Comparison of ENCODE assay signal across 1 cellular context in the genomic region with DNA sequence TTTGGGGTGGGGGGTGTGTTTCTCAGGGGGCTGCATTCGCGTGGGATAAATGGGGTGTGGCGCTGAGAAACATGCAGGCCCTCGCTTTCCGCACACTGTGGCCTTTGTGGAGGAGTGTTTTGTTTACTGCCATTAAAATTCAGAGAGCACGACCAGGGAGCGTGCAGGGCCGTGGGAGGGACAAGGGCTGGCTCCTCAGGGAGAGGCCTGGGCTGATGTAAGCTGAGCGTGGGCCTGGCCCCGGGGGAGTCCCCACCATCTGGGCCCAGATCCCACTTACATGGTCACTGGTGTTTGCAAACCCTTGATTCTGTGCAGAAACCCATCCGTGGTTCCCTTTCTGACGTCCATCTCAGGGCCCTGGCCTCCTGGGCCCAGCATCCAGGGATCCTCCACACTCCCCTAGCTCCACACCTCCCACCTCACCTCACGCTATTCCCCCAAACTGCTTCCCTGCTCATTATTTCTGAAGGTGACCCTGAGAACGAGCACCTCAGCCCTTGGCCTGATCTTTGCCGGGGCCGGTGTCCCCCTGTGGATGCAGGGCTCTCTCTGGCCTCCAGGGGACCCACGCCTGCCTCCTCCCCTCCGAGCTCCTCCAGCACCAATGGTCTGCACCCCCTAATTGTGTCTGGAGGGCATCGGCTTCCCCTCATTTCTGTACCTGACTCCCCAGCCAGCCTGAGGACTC.
TF ChIP-seq lines count a peak whose summit lies in the region.

No MANE protein-coding gene starts in this region.

TF ChIP-seq in H1, 55 proteins besides CTCF, POLR2A, EP300 and RAD21:
- TF ChIP-seq RBBP5 (IDR thresholded peaks at IDR 0.05; ENCODE audit: borderline replicate concordance, low read depth, low read length), result no peak
- TF ChIP-seq TAF7 (optimal IDR thresholded peaks at IDR 0.05; ENCODE audit: borderline replicate concordance, low read depth, low read length), result no peak
- no peak for TF ChIP-seq CBX8 (IDR thresholded peaks at IDR 0.05; ENCODE audit: borderline replicate concordance, low read depth, low read length)
- TF ChIP-seq, protein P1, sequence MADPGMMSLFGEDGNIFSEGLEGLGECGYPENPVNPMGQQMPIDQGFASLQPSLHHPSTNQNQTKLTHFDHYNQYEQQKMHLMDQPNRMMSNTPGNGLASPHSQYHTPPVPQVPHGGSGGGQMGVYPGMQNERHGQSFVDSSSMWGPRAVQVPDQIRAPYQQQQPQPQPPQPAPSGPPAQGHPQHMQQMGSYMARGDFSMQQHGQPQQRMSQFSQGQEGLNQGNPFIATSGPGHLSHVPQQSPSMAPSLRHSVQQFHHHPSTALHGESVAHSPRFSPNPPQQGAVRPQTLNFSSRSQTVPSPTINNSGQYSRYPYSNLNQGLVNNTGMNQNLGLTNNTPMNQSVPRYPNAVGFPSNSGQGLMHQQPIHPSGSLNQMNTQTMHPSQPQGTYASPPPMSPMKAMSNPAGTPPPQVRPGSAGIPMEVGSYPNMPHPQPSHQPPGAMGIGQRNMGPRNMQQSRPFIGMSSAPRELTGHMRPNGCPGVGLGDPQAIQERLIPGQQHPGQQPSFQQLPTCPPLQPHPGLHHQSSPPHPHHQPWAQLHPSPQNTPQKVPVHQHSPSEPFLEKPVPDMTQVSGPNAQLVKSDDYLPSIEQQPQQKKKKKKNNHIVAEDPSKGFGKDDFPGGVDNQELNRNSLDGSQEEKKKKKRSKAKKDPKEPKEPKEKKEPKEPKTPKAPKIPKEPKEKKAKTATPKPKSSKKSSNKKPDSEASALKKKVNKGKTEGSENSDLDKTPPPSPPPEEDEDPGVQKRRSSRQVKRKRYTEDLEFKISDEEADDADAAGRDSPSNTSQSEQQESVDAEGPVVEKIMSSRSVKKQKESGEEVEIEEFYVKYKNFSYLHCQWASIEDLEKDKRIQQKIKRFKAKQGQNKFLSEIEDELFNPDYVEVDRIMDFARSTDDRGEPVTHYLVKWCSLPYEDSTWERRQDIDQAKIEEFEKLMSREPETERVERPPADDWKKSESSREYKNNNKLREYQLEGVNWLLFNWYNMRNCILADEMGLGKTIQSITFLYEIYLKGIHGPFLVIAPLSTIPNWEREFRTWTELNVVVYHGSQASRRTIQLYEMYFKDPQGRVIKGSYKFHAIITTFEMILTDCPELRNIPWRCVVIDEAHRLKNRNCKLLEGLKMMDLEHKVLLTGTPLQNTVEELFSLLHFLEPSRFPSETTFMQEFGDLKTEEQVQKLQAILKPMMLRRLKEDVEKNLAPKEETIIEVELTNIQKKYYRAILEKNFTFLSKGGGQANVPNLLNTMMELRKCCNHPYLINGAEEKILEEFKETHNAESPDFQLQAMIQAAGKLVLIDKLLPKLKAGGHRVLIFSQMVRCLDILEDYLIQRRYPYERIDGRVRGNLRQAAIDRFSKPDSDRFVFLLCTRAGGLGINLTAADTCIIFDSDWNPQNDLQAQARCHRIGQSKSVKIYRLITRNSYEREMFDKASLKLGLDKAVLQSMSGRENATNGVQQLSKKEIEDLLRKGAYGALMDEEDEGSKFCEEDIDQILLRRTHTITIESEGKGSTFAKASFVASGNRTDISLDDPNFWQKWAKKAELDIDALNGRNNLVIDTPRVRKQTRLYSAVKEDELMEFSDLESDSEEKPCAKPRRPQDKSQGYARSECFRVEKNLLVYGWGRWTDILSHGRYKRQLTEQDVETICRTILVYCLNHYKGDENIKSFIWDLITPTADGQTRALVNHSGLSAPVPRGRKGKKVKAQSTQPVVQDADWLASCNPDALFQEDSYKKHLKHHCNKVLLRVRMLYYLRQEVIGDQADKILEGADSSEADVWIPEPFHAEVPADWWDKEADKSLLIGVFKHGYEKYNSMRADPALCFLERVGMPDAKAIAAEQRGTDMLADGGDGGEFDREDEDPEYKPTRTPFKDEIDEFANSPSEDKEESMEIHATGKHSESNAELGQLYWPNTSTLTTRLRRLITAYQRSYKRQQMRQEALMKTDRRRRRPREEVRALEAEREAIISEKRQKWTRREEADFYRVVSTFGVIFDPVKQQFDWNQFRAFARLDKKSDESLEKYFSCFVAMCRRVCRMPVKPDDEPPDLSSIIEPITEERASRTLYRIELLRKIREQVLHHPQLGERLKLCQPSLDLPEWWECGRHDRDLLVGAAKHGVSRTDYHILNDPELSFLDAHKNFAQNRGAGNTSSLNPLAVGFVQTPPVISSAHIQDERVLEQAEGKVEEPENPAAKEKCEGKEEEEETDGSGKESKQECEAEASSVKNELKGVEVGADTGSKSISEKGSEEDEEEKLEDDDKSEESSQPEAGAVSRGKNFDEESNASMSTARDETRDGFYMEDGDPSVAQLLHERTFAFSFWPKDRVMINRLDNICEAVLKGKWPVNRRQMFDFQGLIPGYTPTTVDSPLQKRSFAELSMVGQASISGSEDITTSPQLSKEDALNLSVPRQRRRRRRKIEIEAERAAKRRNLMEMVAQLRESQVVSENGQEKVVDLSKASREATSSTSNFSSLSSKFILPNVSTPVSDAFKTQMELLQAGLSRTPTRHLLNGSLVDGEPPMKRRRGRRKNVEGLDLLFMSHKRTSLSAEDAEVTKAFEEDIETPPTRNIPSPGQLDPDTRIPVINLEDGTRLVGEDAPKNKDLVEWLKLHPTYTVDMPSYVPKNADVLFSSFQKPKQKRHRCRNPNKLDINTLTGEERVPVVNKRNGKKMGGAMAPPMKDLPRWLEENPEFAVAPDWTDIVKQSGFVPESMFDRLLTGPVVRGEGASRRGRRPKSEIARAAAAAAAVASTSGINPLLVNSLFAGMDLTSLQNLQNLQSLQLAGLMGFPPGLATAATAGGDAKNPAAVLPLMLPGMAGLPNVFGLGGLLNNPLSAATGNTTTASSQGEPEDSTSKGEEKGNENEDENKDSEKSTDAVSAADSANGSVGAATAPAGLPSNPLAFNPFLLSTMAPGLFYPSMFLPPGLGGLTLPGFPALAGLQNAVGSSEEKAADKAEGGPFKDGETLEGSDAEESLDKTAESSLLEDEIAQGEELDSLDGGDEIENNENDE (IDR thresholded peaks at IDR 0.05; ENCODE audit: insufficient replicate concordance, low read length), result no peak
- no peak for TF ChIP-seq POLR2AphosphoS5 (IDR thresholded peaks at IDR 0.05; ENCODE audit: low read depth, low read length)
